10 cellular contexts compared by ENCODE assay signal in genomic region chr11:692824-693414, GRCh38. TPM values are rescaled to one million over a fixed set of nuclear protein-coding genes. Genes with fewer than 3 reads are reported as not detected.
DNase-seq lines count a peak whose midpoint lies in the region; ATAC-seq, FAIRE-seq and TF ChIP-seq lines count a peak whose summit lies in the region.
"Had no signal": no experiment of that assay in that cellular context is flagged by ENCODE, and none has a peak within 500 bp of the region (broad histone marks: within the 10 kb centered on the region; RNA-seq: fewer than 3 reads in every experiment).

No MANE protein-coding gene starts in this region.

- peak overlapping the region; percentile 97 for H3K4me3 ChIP-seq in epithelial cell of proximal tubule (ENCODE audit: low read depth, low read length)

- H3K9me3 Mint-ChIP-seq in T-helper 1 cell treated with Interleukin-12 subunit alpha and Interleukin-12 subunit beta and Interleukin-4 antibody, amounts not matched to agents 30 μg/mL and 1 μg/mL, for 36 hours = no peaks in the 10 kb centered on the region
- no peaks in the 10 kb centered on the region for H3K9me3 Mint-ChIP-seq in stimulated activated memory B cell treated with anti-CD40 and anti-IgM and Interleukin-4, amounts not matched to agents 10 μg/mL and 1 μg/mL and 100 μg/mL, for 72 hours

- DNase-seq in NCI-H748 (lab: John Stamatoyannopoulos, UW; ENCODE audit: unreplicated experiment) = peak; percentile 23
- DNase-seq in NCI-H748 treated with DMSO at 0.1 percent for 48 hours (lab: John Stamatoyannopoulos, UW) = no peak
- DNase-seq in epithelial cell of proximal tubule (ENCODE audit: low read depth) = no peak
- no peak for DNase-seq in NCI-H2171 (lab: John Stamatoyannopoulos, UW)
- DNase-seq in GM19239 (ENCODE audit: insufficient read length, low spot score) = no peak
- DNase-seq: NCI-H526 had no signal

- H3K27ac Mint-ChIP-seq in T-helper 1 cell treated with Interleukin-12 subunit alpha and Interleukin-12 subunit beta and Interleukin-4 antibody, amounts not matched to agents 30 μg/mL and 1 μg/mL, for 36 hours = peak overlapping the region; percentile 90
- H3K27ac Mint-ChIP-seq in stimulated activated memory B cell treated with anti-CD40 and anti-IgM and Interleukin-4, amounts not matched to agents 10 μg/mL and 1 μg/mL and 100 μg/mL, for 72 hours = peak overlapping the region; percentile 100

- peak overlapping the region; percentile 86 for H3K4me3 Mint-ChIP-seq in T-helper 1 cell treated with Interleukin-12 subunit alpha and Interleukin-12 subunit beta and Interleukin-4 antibody, amounts not matched to agents 30 μg/mL and 1 μg/mL, for 36 hours
- H3K4me3 Mint-ChIP-seq in stimulated activated memory B cell treated with anti-CD40 and anti-IgM and Interleukin-4, amounts not matched to agents 10 μg/mL and 1 μg/mL and 100 μg/mL, for 72 hours = peak overlapping the region; percentile 92

- no peak for ATAC-seq in stimulated activated memory B cell treated with anti-CD40 and anti-IgM and Interleukin-4, amounts not matched to agents 10 μg/mL and 1 μg/mL and 100 μg/mL, for 72 hours
- no peak for ATAC-seq in HG02759 (IDR thresholded peaks at IDR 0.05; ENCODE audit: unreplicated experiment)

- H3K27me3 Mint-ChIP-seq in T-helper 1 cell treated with Interleukin-12 subunit alpha and Interleukin-12 subunit beta and Interleukin-4 antibody, amounts not matched to agents 30 μg/mL and 1 μg/mL, for 36 hours (ENCODE audit: low read depth) = no peaks in the 10 kb centered on the region
- no peaks in the 10 kb centered on the region for H3K27me3 Mint-ChIP-seq in stimulated activated memory B cell treated with anti-CD40 and anti-IgM and Interleukin-4, amounts not matched to agents 10 μg/mL and 1 μg/mL and 100 μg/mL, for 72 hours

- FAIRE-seq in GM19239 (lab: Jason Lieb, UNC) = no peak

- TF ChIP-seq CTCF in epithelial cell of proximal tubule (conservative IDR thresholded peaks at IDR 0.05; ENCODE audit: low read depth, low read length) = no peak

- peaks cover 2% of the 10 kb centered on the region for H3K36me3 Mint-ChIP-seq in T-helper 1 cell treated with Interleukin-12 subunit alpha and Interleukin-12 subunit beta and Interleukin-4 antibody, amounts not matched to agents 30 μg/mL and 1 μg/mL, for 36 hours (ENCODE audit: low read depth)
- H3K36me3 Mint-ChIP-seq in stimulated activated memory B cell treated with anti-CD40 and anti-IgM and Interleukin-4, amounts not matched to agents 10 μg/mL and 1 μg/mL and 100 μg/mL, for 72 hours = peaks cover 9% of the 10 kb centered on the region

- peaks cover 39% of the 10 kb centered on the region for H3K4me1 Mint-ChIP-seq in T-helper 1 cell treated with Interleukin-12 subunit alpha and Interleukin-12 subunit beta and Interleukin-4 antibody, amounts not matched to agents 30 μg/mL and 1 μg/mL, for 36 hours (ENCODE audit: low read depth)
- H3K4me1 Mint-ChIP-seq in stimulated activated memory B cell treated with anti-CD40 and anti-IgM and Interleukin-4, amounts not matched to agents 10 μg/mL and 1 μg/mL and 100 μg/mL, for 72 hours = peaks cover 44% of the 10 kb centered on the region

RNA-seq across cellular contexts. Expression of gene DEAF1, which starts 2.1 kb away (rescaled TPM):
- total RNA-seq in epithelial cell of proximal tubule = 38.2 and 40.4 TPM in 2 replicates

RNA-seq across cellular contexts. Expression of gene TMEM80, which starts 2.7 kb away (rescaled TPM):
- total RNA-seq in epithelial cell of proximal tubule = 10.7 and 20.8 TPM in 2 replicates

RNA-seq across cellular contexts. Expression of gene EPS8L2, which starts 13.1 kb away (rescaled TPM):
- 145 and 151 TPM in 2 replicates for total RNA-seq in epithelial cell of proximal tubule

RNA-seq across cellular contexts. Expression of gene TALDO1, which starts 54.3 kb away (rescaled TPM):
- 332 and 365 TPM in 2 replicates for total RNA-seq in epithelial cell of proximal tubule

RNA-seq across cellular contexts. Expression of gene DRD4, which starts 55.9 kb away (rescaled TPM):
- not detected in 2 replicates for total RNA-seq in epithelial cell of proximal tubule
- total RNA-seq: A172 had no signal
